ENCODE assay signal across 1 cellular context in genomic region chr16:69131749-69132423, GRCh38.
TF ChIP-seq lines count a peak whose summit lies in the region.

No MANE protein-coding gene starts in this region.

TF ChIP-seq in GM12878, 131 proteins besides CTCF, POLR2A, EP300 and RAD21:
- TF ChIP-seq NR2C1 (IDR thresholded peaks at IDR 0.05) (no peak), SMAD1 (IDR thresholded peaks at IDR 0.05; ENCODE audit: low read depth, partially characterized antibody) (peak; percentile 57), ZNF207 (IDR thresholded peaks at IDR 0.05; ENCODE audit: borderline replicate concordance) (0 out of 2 replicates have a peak, but pooled peaks have one; percentile 28), ATF7 (IDR thresholded peaks at IDR 0.05; ENCODE audit: low read depth) (0 out of 2 replicates have a peak, but pooled peaks have one; percentile 7), JUNB (IDR thresholded peaks at IDR 0.05) (no peak), IKZF2 (IDR thresholded peaks at IDR 0.05) (peak; percentile 75 to 77), RELB (IDR thresholded peaks at IDR 0.05; ENCODE audit: low read depth) (peak; percentile 55), EGR1 (IDR thresholded peaks at IDR 0.05; ENCODE audit: borderline replicate concordance in 1 of 2, low read depth in 2 of 2, low read length in 2 of 2) (peak in 1 of 2 experiments; percentile 54; a peak in 1 of 3 replicates), MLLT1 (IDR thresholded peaks at IDR 0.05) (peak; percentile 74; the same call in 1 of the 2 replicates), ZBTB40 (IDR thresholded peaks at IDR 0.05; ENCODE audit: borderline replicate concordance) (no peak), ZBED1 (IDR thresholded peaks at IDR 0.05; ENCODE audit: borderline replicate concordance) (no peak), IKZF1 (conservative IDR thresholded peaks at IDR 0.05) (peak; percentile 74), HDGF (IDR thresholded peaks at IDR 0.05) (peak; percentile 90), EED (IDR thresholded peaks at IDR 0.05; ENCODE audit: low read depth) (0 out of 2 replicates have a peak, but pooled peaks have one; percentile 12), NBN (IDR thresholded peaks at IDR 0.05) (peak; percentile 84), CHD1 (IDR thresholded peaks at IDR 0.05; ENCODE audit: low read depth, low read length) (0 out of 2 replicates have a peak, but pooled peaks have one; percentile 71), ZBTB33 (IDR thresholded peaks at IDR 0.05) (no peak), MTA2 (IDR thresholded peaks at IDR 0.05; ENCODE audit: low read depth) (0 out of 2 replicates have a peak, but pooled peaks have one; percentile 18), E2F8 (IDR thresholded peaks at IDR 0.05; ENCODE audit: low read depth, partially characterized antibody) (no peak), POU2F2 (IDR thresholded peaks at IDR 0.05; ENCODE audit: borderline replicate concordance, low read depth, low read length) (peak; percentile 18; the same call in 1 of the 3 replicates)
